Comparison of ENCODE assay signal across 10 cellular contexts in genomic region chr1:212470059-212470458, GRCh38. TPM values are rescaled to one million over a fixed set of nuclear protein-coding genes. Genes with fewer than 3 reads are reported as not detected.
DNase-seq lines count a peak whose midpoint lies in the region; TF ChIP-seq lines count a peak whose summit lies in the region.
"Had no signal": no experiment of that assay in that cellular context is flagged by ENCODE, and none has a peak within 500 bp of the region (broad histone marks: within the 10 kb centered on the region; RNA-seq: fewer than 3 reads in every experiment).

No MANE protein-coding gene starts in this region.

- peak in 1 of 2 donors; percentile 51 for TF ChIP-seq POLR2A in adrenal gland (IDR thresholded peaks at IDR 0.05)

- peak overlapping the region in 4 of 5 donors; percentile 33 to 91 (median 76) for H3K27ac ChIP-seq in adrenal gland

- intact Hi-C loops in adrenal gland (cut with DNase I) (loop anchor here (5.0 to 10.0 kb wide), 2 partner anchors 162 to 315 kb away; no protein-coding TSS in a partner anchor), cardiac septum (cut with DNase I) (no loop called here)

- DNase-seq in Daoy (ENCODE audit: low read depth) (peak; percentile 90), adrenal gland (peak; percentile 80 to 98 (median 97)), cardiac septum (ENCODE audit: low spot score) (peak; percentile 83), pulmonary artery endothelial cell (ENCODE audit: low read depth, low spot score) (peak; percentile 58), NCI-H774 (lab: John Stamatoyannopoulos, UW) (no peak), T-helper 1 cell (no peak)
- no peak for DNase-seq in activated naive CD4-positive, alpha-beta T cell treated with anti-CD3 and anti-CD28 coated beads, Interleukin-2, amount 50 U/mL, for 16 hours
- DNase-seq in activated CD8-positive, alpha-beta memory T cell treated with anti-CD3 and anti-CD28 coated beads, Interleukin-2, amount 50 U/mL, for 48 hours, result no peak
- DNase-seq: NCI-H2081 treated with DMSO at 0.1 percent for 48 hours had no signal

- WGBS in adrenal gland, 4 donors, result 30 to 37% (median 35%) methylated on average over 14 to 15 of the region's 15 CpGs

- H3K4me3 ChIP-seq in adrenal gland, result no peak overlapping the region
- H3K4me3 ChIP-seq: GM12878 had no signal

- H3K27me3 ChIP-seq in adrenal gland, result no peaks in the 10 kb centered on the region

- peaks cover 0 to 4% of the 10 kb centered on the region in 2 donors for H3K4me1 ChIP-seq in adrenal gland (replicated peaks in 1 of 2)

- no peak for TF ChIP-seq CTCF in adrenal gland (IDR thresholded peaks at IDR 0.05)

- H3K36me3 ChIP-seq in adrenal gland (replicated peaks in 1 of 2), result no peaks in the 10 kb centered on the region

- H3K9me3 ChIP-seq in adrenal gland (replicated peaks in 1 of 3), result no peaks in the 10 kb centered on the region

RNA-seq across cellular contexts. Expression of gene NENF, which starts 37.3 kb away (rescaled TPM):
- total RNA-seq in Daoy (2014; rRNA removed; shearing (Covaris generic)), result 77.8 and 85.5 TPM in 2 replicates
- total RNA-seq in adrenal gland, result 100 to 1,000 TPM in 2 of 8 donors, 10 to 100 TPM in 6; 57.4 to 226 (median 82.2) TPM
- 100 to 1,000 TPM in 2 of 3 donors, 10 to 100 TPM in 1; 47.3 to 165 (median 103) TPM for polyA plus RNA-seq in adrenal gland
- 116 TPM for total RNA-seq in cardiac septum
- total RNA-seq in pulmonary artery endothelial cell, result 19.9 and 23.3 TPM in 2 replicates

RNA-seq across cellular contexts. Expression of gene PACC1, which starts 55.4 kb away (rescaled TPM):
- 22.7 and 25.7 TPM in 2 replicates for total RNA-seq in Daoy (2014; rRNA removed; shearing (Covaris generic))
- total RNA-seq in adrenal gland, result 1 to 10 TPM; 2.4 to 7.6 (median 6.0) TPM
- polyA plus RNA-seq in adrenal gland, result 1 to 10 TPM; 1.9 to 4.1 (median 1.9) TPM
- total RNA-seq in cardiac septum, result 1.8 TPM
- 18.3 and 24.7 TPM in 2 replicates for total RNA-seq in pulmonary artery endothelial cell

Comparison
In these comparisons a context has a peak if more than half of its experiments do, and no peak if none do; other contexts are left out.
1. DNase-seq: peak in Daoy (single experiment), adrenal gland (7 of 7), cardiac septum (single experiment) and pulmonary artery endothelial cell (single experiment); none in NCI-H774 (single experiment), activated naive CD4-positive, alpha-beta T cell treated with anti-CD3 and anti-CD28 coated beads, Interleukin-2, amount 50 U/mL, for 16 hours (single experiment), activated CD8-positive, alpha-beta memory T cell treated with anti-CD3 and anti-CD28 coated beads, Interleukin-2, amount 50 U/mL, for 48 hours (single experiment) and T-helper 1 cell (0 of 5).